ENCODE assay signal across 8 cellular contexts in genomic region chr9:81351166-81351565, GRCh38.
"Had no signal": no experiment of that assay in that cellular context is flagged by ENCODE, and none has a peak within 500 bp of the region (broad histone marks: within the 10 kb centered on the region; RNA-seq: fewer than 3 reads in every experiment).

No MANE protein-coding gene starts in this region.

- H3K4me2 ChIP-seq: GM23338 had no signal

- H3K27ac ChIP-seq: HL-60 had no signal

- DNase-seq: H9, HCEC 1CT, IMR-90, KG1 had no signal

- H3K4me3 ChIP-seq: GM23338, K562 had no signal

- ATAC-seq: GM23338, K562 had no signal

- FAIRE-seq: H1, K562 had no signal
